In genomic region chr18:47735041-47735440, GRCh38 we compare ENCODE assay signal across 16 cellular contexts.
DNase-seq lines count a peak whose midpoint lies in the region; ATAC-seq and TF ChIP-seq lines count a peak whose summit lies in the region.
"Had no signal": no experiment of that assay in that cellular context is flagged by ENCODE, and none has a peak within 500 bp of the region (broad histone marks: within the 10 kb centered on the region; RNA-seq: fewer than 3 reads in every experiment).

No MANE protein-coding gene starts in this region.

- CTCF ChIA-PET in activated CD4-positive, alpha-beta memory T cell treated with anti-CD3 and anti-CD28 coated beads for 36 hours (lab: Charles Lee), result no interaction called here

- TF ChIP-seq EP300 in suprapubic skin (IDR thresholded peaks at IDR 0.05), result no peak

- H3K9me3 Mint-ChIP-seq in neural progenitor cell, result no peaks in the 10 kb centered on the region
- H3K9me3 Mint-ChIP-seq in progenitor cell of endocrine pancreas (ENCODE audit: low read depth), result peaks cover 5% of the 10 kb centered on the region
- peaks cover 3% of the 10 kb centered on the region for H3K9me3 Mint-ChIP-seq in activated CD4-positive, alpha-beta memory T cell treated with anti-CD3 and anti-CD28 coated beads for 36 hours

- H3K27me3 Mint-ChIP-seq in neural progenitor cell (ENCODE audit: insufficient read depth, low read depth) (peaks cover 13% of the 10 kb centered on the region), progenitor cell of endocrine pancreas (peaks cover 38% of the 10 kb centered on the region)
- H3K27me3 Mint-ChIP-seq in activated CD4-positive, alpha-beta memory T cell treated with anti-CD3 and anti-CD28 coated beads for 36 hours, result peaks cover 25% of the 10 kb centered on the region

- H3K27ac ChIP-seq in right cardiac atrium (ENCODE audit: low read length), result no peak overlapping the region
- no peak overlapping the region for H3K27ac ChIP-seq in neural progenitor cell
- H3K27ac ChIP-seq in suprapubic skin, result no peak overlapping the region
- H3K27ac ChIP-seq: BLaER1 treated with 17β-estradiol and CSF1 and Interleukin-3, amounts not matched to agents 10 nM and 100 nM had no signal

- peak overlapping the region; percentile 36 for H3K4me3 Mint-ChIP-seq in neural progenitor cell
- H3K4me3 Mint-ChIP-seq in progenitor cell of endocrine pancreas (ENCODE audit: low read depth), result no peak overlapping the region
- no peak overlapping the region for H3K4me3 Mint-ChIP-seq in activated CD4-positive, alpha-beta memory T cell treated with anti-CD3 and anti-CD28 coated beads for 36 hours
- H3K4me3 Mint-ChIP-seq: B cell; CD8-positive, alpha-beta T cell had no signal

- H3K36me3 Mint-ChIP-seq in neural progenitor cell, result no peaks in the 10 kb centered on the region
- peaks cover 1% of the 10 kb centered on the region for H3K36me3 Mint-ChIP-seq in progenitor cell of endocrine pancreas (ENCODE audit: insufficient read depth)
- no peaks in the 10 kb centered on the region for H3K36me3 Mint-ChIP-seq in activated CD4-positive, alpha-beta memory T cell treated with anti-CD3 and anti-CD28 coated beads for 36 hours
- H3K36me3 Mint-ChIP-seq: CD8-positive, alpha-beta T cell had no signal

- TF ChIP-seq CTCF in neural progenitor cell (IDR thresholded peaks at IDR 0.05) (no peak), progenitor cell of endocrine pancreas (IDR thresholded peaks at IDR 0.05; ENCODE audit: unreplicated experiment) (no peak), suprapubic skin (IDR thresholded peaks at IDR 0.05) (no peak)

- H3K27me3 ChIP-seq in right cardiac atrium (ENCODE audit: control insufficient read depth, insufficient read depth) (no peaks in the 10 kb centered on the region), neural progenitor cell (no peaks in the 10 kb centered on the region), suprapubic skin (peaks cover 21% of the 10 kb centered on the region)
- H3K27me3 ChIP-seq: BLaER1 treated with 17β-estradiol and CSF1 and Interleukin-3, amounts not matched to agents 10 nM and 100 nM had no signal

- no peak overlapping the region for H2AFZ ChIP-seq in neural progenitor cell (replicated peaks)

- no peaks in the 10 kb centered on the region for H3K79me2 ChIP-seq in neural progenitor cell (ENCODE audit: low read depth)

- H3K9ac ChIP-seq in neural progenitor cell, result no peak overlapping the region
- H3K9ac ChIP-seq: BLaER1 treated with 17β-estradiol and CSF1 and Interleukin-3, amounts not matched to agents 10 nM and 100 nM had no signal

- H3K4me3 ChIP-seq in right cardiac atrium (ENCODE audit: low read length) (no peak overlapping the region), neural progenitor cell (no peak overlapping the region), suprapubic skin (no peak overlapping the region)
- H3K4me3 ChIP-seq: BLaER1 treated with 17β-estradiol and CSF1 and Interleukin-3, amounts not matched to agents 10 nM and 100 nM; HAP-1 had no signal

- H3K4me1 ChIP-seq in right cardiac atrium (ENCODE audit: control insufficient read depth, insufficient read depth, low read length) (no peaks in the 10 kb centered on the region), neural progenitor cell (no peaks in the 10 kb centered on the region), suprapubic skin (no peaks in the 10 kb centered on the region)
- H3K4me1 ChIP-seq: HAP-1 had no signal

- POLR2A ChIA-PET in activated CD4-positive, alpha-beta memory T cell treated with anti-CD3 and anti-CD28 coated beads for 36 hours (lab: Charles Lee), result no interaction called here

- no peaks in the 10 kb centered on the region for H4K20me1 ChIP-seq in neural progenitor cell (ENCODE audit: low read depth)
- H4K20me1 ChIP-seq: BLaER1 treated with 17β-estradiol and CSF1 and Interleukin-3, amounts not matched to agents 10 nM and 100 nM had no signal

- intact Hi-C loops in cardiac septum (cut with DNase I), result no loop called here
- intact Hi-C loops in right cardiac atrium (cut with DNase I), result no loop called here
- intact Hi-C loops in activated CD4-positive, alpha-beta memory T cell treated with anti-CD3 and anti-CD28 coated beads for 36 hours (cut with micrococcal nuclease), result no loop called here

- H3K4me1 Mint-ChIP-seq in neural progenitor cell, result no peaks in the 10 kb centered on the region
- peaks cover 19% of the 10 kb centered on the region for H3K4me1 Mint-ChIP-seq in progenitor cell of endocrine pancreas (ENCODE audit: low read depth)
- no peaks in the 10 kb centered on the region for H3K4me1 Mint-ChIP-seq in activated CD4-positive, alpha-beta memory T cell treated with anti-CD3 and anti-CD28 coated beads for 36 hours (ENCODE audit: low read depth)
- H3K4me1 Mint-ChIP-seq: B cell had no signal

- H3K36me3 ChIP-seq in neural progenitor cell (no peaks in the 10 kb centered on the region), suprapubic skin (no peaks in the 10 kb centered on the region)
- H3K36me3 ChIP-seq: BLaER1 treated with 17β-estradiol and CSF1 and Interleukin-3, amounts not matched to agents 10 nM and 100 nM; HAP-1 had no signal

- ATAC-seq in right cardiac atrium, result no peak
- ATAC-seq: CD8-positive, alpha-beta T cell had no signal

- TF ChIP-seq POLR2A in suprapubic skin (IDR thresholded peaks at IDR 0.05), result no peak

- H3K4me2 ChIP-seq in neural progenitor cell, result no peak overlapping the region
- H3K4me2 ChIP-seq: BLaER1 treated with 17β-estradiol and CSF1 and Interleukin-3, amounts not matched to agents 10 nM and 100 nM had no signal

- no peaks in the 10 kb centered on the region for H3F3A ChIP-seq in neural progenitor cell (ENCODE audit: low read depth)

- 69% methylated on average over 3 of the region's 3 CpGs for WGBS in right cardiac atrium
- 55% methylated on average over 3 of the region's 3 CpGs for WGBS in suprapubic skin

- H3K27ac Mint-ChIP-seq in neural progenitor cell (no peak overlapping the region), progenitor cell of endocrine pancreas (peak overlapping the region; percentile 67)
- no peak overlapping the region for H3K27ac Mint-ChIP-seq in activated CD4-positive, alpha-beta memory T cell treated with anti-CD3 and anti-CD28 coated beads for 36 hours
- H3K27ac Mint-ChIP-seq: B cell; CD8-positive, alpha-beta T cell had no signal

- H3K9me3 ChIP-seq in right cardiac atrium (ENCODE audit: control insufficient read depth, low read length), result no peaks in the 10 kb centered on the region
- no peaks in the 10 kb centered on the region for H3K9me3 ChIP-seq in neural progenitor cell (ENCODE audit: low read depth)
- H3K9me3 ChIP-seq in suprapubic skin, result no peaks in the 10 kb centered on the region
- H3K9me3 ChIP-seq: HAP-1 had no signal

- peak; percentile 38 for DNase-seq in cardiac septum (ENCODE audit: low spot score)
- no peak for DNase-seq in right cardiac atrium
- DNase-seq in neural progenitor cell (ENCODE audit: low spot score), result no peak
- DNase-seq in progenitor cell of endocrine pancreas (ENCODE audit: low spot score, unreplicated experiment), result no peak
- DNase-seq in suprapubic skin (ENCODE audit: low spot score in 2 of 2), result peak; percentile 48 to 53
- DNase-seq in activated CD4-positive, alpha-beta memory T cell treated with anti-CD3 and anti-CD28 coated beads for 36 hours, result no peak
- DNase-seq in retina, result no peak
- DNase-seq in NCI-H748 treated with DMSO at 0.1 percent for 48 hours (lab: John Stamatoyannopoulos, UW), result no peak
- DNase-seq: Calu3; CD8-positive, alpha-beta T cell; DMS79 treated with DMSO at 0.1 percent for 48 hours; GF-D8; IMR-90 had no signal

Comparison
In these comparisons a context has a peak if more than half of its experiments do, and no peak if none do; other contexts are left out.
1. DNase-seq: peak in cardiac septum (single experiment) and suprapubic skin (2 of 2); none in right cardiac atrium (0 of 3), neural progenitor cell (single experiment), progenitor cell of endocrine pancreas (single experiment), activated CD4-positive, alpha-beta memory T cell treated with anti-CD3 and anti-CD28 coated beads for 36 hours (single experiment), retina (single experiment) and NCI-H748 treated with DMSO at 0.1 percent for 48 hours (single experiment).